8 cellular contexts compared by ENCODE assay signal in genomic region chr1:243748706-243749283, GRCh38.
A peak's percentile ranks its signal among the peaks of the same experiment; 100 is the strongest.
DNase-seq lines count a peak whose midpoint lies in the region; ATAC-seq, FAIRE-seq and TF ChIP-seq lines count a peak whose summit lies in the region.

No MANE protein-coding gene starts in this region.

- FAIRE-seq in GM12878 (lab: Jason Lieb, UNC), result peak; percentile 98

- no peaks in the 10 kb centered on the region for H3K79me2 ChIP-seq in GM12878 (ENCODE audit: control insufficient read depth, insufficient read depth, low read length)

- H3K4me3 Mint-ChIP-seq in activated CD8-positive, alpha-beta memory T cell treated with anti-CD3 and anti-CD28 coated beads, Interleukin-2, amount 10 ng/mL, durations not matched to agents 7 days and 5 days, result no peak overlapping the region
- H3K4me3 Mint-ChIP-seq in stimulated activated naive CD8-positive, alpha-beta T cell treated with anti-CD3 and anti-CD28 coated beads, Interleukin-15, amount 100 ng/mL, for 72 hours, result no peak overlapping the region

- H3K27ac ChIP-seq in HL-60 (replicated peaks) (no peak overlapping the region), GM12878 (ENCODE audit: control insufficient read depth, insufficient read depth) (no peak overlapping the region)

- H4K20me1 ChIP-seq in GM12878 (ENCODE audit: control insufficient read depth, insufficient read depth), result no peaks in the 10 kb centered on the region

- no peak overlapping the region for H3K27ac Mint-ChIP-seq in activated CD8-positive, alpha-beta memory T cell treated with anti-CD3 and anti-CD28 coated beads, Interleukin-2, amount 10 ng/mL, durations not matched to agents 7 days and 5 days
- no peak overlapping the region for H3K27ac Mint-ChIP-seq in stimulated activated naive CD8-positive, alpha-beta T cell treated with anti-CD3 and anti-CD28 coated beads, Interleukin-15, amount 100 ng/mL, for 72 hours

- SMC1A ChIA-PET in GM12878 (lab: Charles Lee; ENCODE audit: uncharacterized antibody, unreplicated experiment), result interaction anchor here (0.5 to 3.7 kb wide), 17 partner anchors 9 to 405 kb away, joined by 3 to 31 read pairs (median 5); no protein-coding TSS in a partner anchor

- POLR2A ChIA-PET in GM12878 (lab: Charles Lee), result no interaction called here

- peaks cover 7% of the 10 kb centered on the region for H3K36me3 Mint-ChIP-seq in activated CD8-positive, alpha-beta memory T cell treated with anti-CD3 and anti-CD28 coated beads, Interleukin-2, amount 10 ng/mL, durations not matched to agents 7 days and 5 days

- no peak for DNase-seq in activated CD8-positive, alpha-beta memory T cell treated with anti-CD3 and anti-CD28 coated beads, Interleukin-2, amount 10 ng/mL, durations not matched to agents 7 days and 5 days
- no peak for DNase-seq in activated CD8-positive, alpha-beta memory T cell treated with anti-CD3 and anti-CD28 coated beads, Interleukin-2, amount 50 U/mL, for 4 hours
- DNase-seq in HL-60 (ENCODE audit: low read depth in 1 of 2, low spot score in 1 of 2), result peak; percentile 32 to 58
- DNase-seq in NCI-H748 (lab: John Stamatoyannopoulos, UW; ENCODE audit: unreplicated experiment), result peak; percentile 83
- peak; percentile 28 for DNase-seq in GM12878 (ENCODE audit: low read depth, low spot score)
- peak; percentile 56 for DNase-seq in iPS-NIHi11 (ENCODE audit: low spot score)
- DNase-seq in stimulated activated naive CD8-positive, alpha-beta T cell treated with anti-CD3 and anti-CD28 coated beads, Interleukin-15, amount 100 ng/mL, for 72 hours, result peak in 1 of 2 donors; percentile 17

- H3K27me3 Mint-ChIP-seq in activated CD8-positive, alpha-beta memory T cell treated with anti-CD3 and anti-CD28 coated beads, Interleukin-2, amount 10 ng/mL, durations not matched to agents 7 days and 5 days, result no peaks in the 10 kb centered on the region
- no peaks in the 10 kb centered on the region for H3K27me3 Mint-ChIP-seq in stimulated activated naive CD8-positive, alpha-beta T cell treated with anti-CD3 and anti-CD28 coated beads, Interleukin-15, amount 100 ng/mL, for 72 hours

- TF ChIP-seq EP300 in GM12878 (IDR thresholded peaks at IDR 0.05; ENCODE audit: borderline replicate concordance in 1 of 2, control insufficient read depth in 1 of 2, low read depth in 2 of 2, low read length in 2 of 2), result no peak

- no peak overlapping the region for H3K4me2 ChIP-seq in GM12878 (ENCODE audit: control insufficient read depth, insufficient read depth)

- TF ChIP-seq RAD21 in GM12878 (IDR thresholded peaks at IDR 0.05; ENCODE audit: insufficient read depth, low read depth, low read length), result peak; percentile 90

- CTCF ChIA-PET in activated CD8-positive, alpha-beta memory T cell treated with anti-CD3 and anti-CD28 coated beads, Interleukin-2, amount 10 ng/mL, durations not matched to agents 7 days and 5 days (lab: Charles Lee), result interaction anchor here (0.8 to 1.4 kb wide), 5 partner anchors 9 to 405 kb away, joined by 3 to 4 read pairs (median 4); no protein-coding TSS in a partner anchor
- CTCF ChIA-PET in GM12878 (lab: Yijun Ruan, JAX), result interaction anchor here (0.6 to 3.0 kb wide), 23 partner anchors 9 to 550 kb away, joined by 3 to 32 read pairs (median 4); no protein-coding TSS in a partner anchor

- peaks cover 3% of the 10 kb centered on the region for H3K4me1 Mint-ChIP-seq in activated CD8-positive, alpha-beta memory T cell treated with anti-CD3 and anti-CD28 coated beads, Interleukin-2, amount 10 ng/mL, durations not matched to agents 7 days and 5 days
- peaks cover 18% of the 10 kb centered on the region for H3K4me1 Mint-ChIP-seq in stimulated activated naive CD8-positive, alpha-beta T cell treated with anti-CD3 and anti-CD28 coated beads, Interleukin-15, amount 100 ng/mL, for 72 hours

- H3K4me1 ChIP-seq in GM12878 (ENCODE audit: control insufficient read depth, insufficient read depth, low read length), result no peaks in the 10 kb centered on the region

- TF ChIP-seq POLR2A in GM12878 (IDR thresholded peaks at IDR 0.05; ENCODE audit: low read depth, low read length), result no peak

- H3K36me3 ChIP-seq in GM12878 (ENCODE audit: control insufficient read depth in 2 of 2, insufficient read depth in 2 of 2, low read length in 1 of 2), result no peaks in the 10 kb centered on the region

- BruUV-seq in GM12878 (replicated peaks; lab: Mats Ljungman, UMichigan), result no TSS peak

- 28% methylated on average over 3 of the region's 3 CpGs for WGBS in GM12878 (ENCODE audit: insufficient coverage, insufficient replicate concordance, low lambda C conversion rate, missing lambda C conversion rate)

- RAD21 ChIA-PET in GM12878 (lab: Charles Lee; ENCODE audit: unreplicated experiment), result interaction anchor here (0.9 to 2.3 kb wide), 14 partner anchors 9 to 412 kb away, joined by 3 to 36 read pairs (median 4); no protein-coding TSS in a partner anchor

- H3K9me3 Mint-ChIP-seq in activated CD8-positive, alpha-beta memory T cell treated with anti-CD3 and anti-CD28 coated beads, Interleukin-2, amount 10 ng/mL, durations not matched to agents 7 days and 5 days (ENCODE audit: low read depth), result no peaks in the 10 kb centered on the region
- no peaks in the 10 kb centered on the region for H3K9me3 Mint-ChIP-seq in stimulated activated naive CD8-positive, alpha-beta T cell treated with anti-CD3 and anti-CD28 coated beads, Interleukin-15, amount 100 ng/mL, for 72 hours

- H3K27me3 ChIP-seq in HL-60 (ENCODE audit: insufficient read depth, poor library complexity, severe bottlenecking), result no peaks in the 10 kb centered on the region
- no peaks in the 10 kb centered on the region; a peak in 1 of 4 replicates for H3K27me3 ChIP-seq in GM12878 (replicated peaks in 1 of 2; ENCODE audit: control insufficient read depth in 2 of 2, insufficient read depth in 2 of 2, low read length in 1 of 2)

- peak; percentile 94 for ATAC-seq in activated CD8-positive, alpha-beta memory T cell treated with anti-CD3 and anti-CD28 coated beads, Interleukin-2, amount 10 ng/mL, durations not matched to agents 7 days and 5 days
- ATAC-seq in GM21526 (IDR thresholded peaks at IDR 0.05; ENCODE audit: low FRiP score, unreplicated experiment) (peak; percentile 95), GM12878 (peak; percentile 99)
- peak; percentile 91 for ATAC-seq in stimulated activated naive CD8-positive, alpha-beta T cell treated with anti-CD3 and anti-CD28 coated beads, Interleukin-15, amount 100 ng/mL, for 72 hours

- TF ChIP-seq CTCF in HL-60 (IDR thresholded peaks at IDR 0.05; ENCODE audit: insufficient read depth, low read length), result peak; percentile 29
- TF ChIP-seq CTCF in GM12878 (IDR thresholded peaks at IDR 0.05 in 2 of 3, conservative IDR thresholded peaks at IDR 0.05 in 1 of 3; ENCODE audit: control insufficient read depth in 2 of 3, extremely low read depth in 1 of 3, insufficient read depth in 1 of 3, low read depth in 3 of 3, low read length in 3 of 3), result peak; percentile 71 to 75 (median 73)

- H2AFZ ChIP-seq in GM12878 (ENCODE audit: control insufficient read depth, low read depth, low read length), result no peak overlapping the region

- H3K9me3 ChIP-seq in GM12878 (replicated peaks; ENCODE audit: control insufficient read depth, insufficient read depth, low read length), result no peaks in the 10 kb centered on the region

- in situ Hi-C loops in GM12878 (cut with MboI), result loop anchor here (10.0 kb wide), 1 partner anchor 404 kb away; no protein-coding TSS in a partner anchor

- intact Hi-C loops in GM12878 (cut with micrococcal nuclease; ENCODE audit: unreplicated experiment), result loop anchor here (1.0 to 5.0 kb wide), 5 partner anchors 40 to 524 kb away; no protein-coding TSS in a partner anchor

- H3K9ac ChIP-seq in GM12878 (ENCODE audit: control insufficient read depth, insufficient read depth, low read length), result no peak overlapping the region

- H3K4me3 ChIP-seq in HL-60 (replicated peaks; ENCODE audit: insufficient read depth, low read length) (no peak overlapping the region), GM12878 (no peak overlapping the region)

TF ChIP-seq in GM12878, 131 proteins besides CTCF, POLR2A, EP300 and RAD21:
- no peak for TF ChIP-seq HDGF (IDR thresholded peaks at IDR 0.05)
- TF ChIP-seq SMC3 (IDR thresholded peaks at IDR 0.05; ENCODE audit: borderline replicate concordance, low read length), result peak; percentile 92

Comparison
In these comparisons a context has a peak if more than half of its experiments do, and no peak if none do; other contexts are left out.
1. DNase-seq: peak in HL-60 (2 of 2), NCI-H748 (single experiment), GM12878 (single experiment) and iPS-NIHi11 (single experiment); none in activated CD8-positive, alpha-beta memory T cell treated with anti-CD3 and anti-CD28 coated beads, Interleukin-2, amount 10 ng/mL, durations not matched to agents 7 days and 5 days (single experiment) and activated CD8-positive, alpha-beta memory T cell treated with anti-CD3 and anti-CD28 coated beads, Interleukin-2, amount 50 U/mL, for 4 hours (single experiment).
2. Peak in every context shown above with its lines, with median percentiles within 50 percentile points of each other: ATAC-seq.